ENCODE assay signal across 1 cellular context in the genomic region with DNA sequence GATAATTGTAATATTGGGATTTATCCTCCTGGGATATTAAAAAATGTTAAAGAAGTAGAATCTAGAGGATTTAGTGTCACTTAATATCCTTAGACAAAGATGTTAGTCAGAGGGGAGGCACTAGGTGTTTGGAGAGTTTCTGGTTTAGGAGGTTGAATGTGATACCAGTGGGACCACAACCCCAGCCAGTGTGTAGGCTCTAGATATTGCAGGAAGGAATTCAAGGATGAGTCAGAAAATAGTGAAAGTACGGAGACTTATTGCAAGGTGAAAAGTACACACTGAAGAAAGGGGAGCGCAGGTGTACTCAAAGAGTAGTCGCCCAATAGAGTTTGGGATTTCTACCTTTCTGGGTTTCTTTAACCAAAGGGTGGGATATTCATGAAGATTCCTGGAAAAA.
TF ChIP-seq lines count a peak whose summit lies in the region.

No MANE protein-coding gene starts in this region.

TF ChIP-seq in GM23338, 12 proteins besides CTCF, POLR2A, EP300 and RAD21 (continued from another document):
- TF ChIP-seq JUNB (IDR thresholded peaks at IDR 0.05; ENCODE audit: unreplicated experiment) (no peak), ZNF114 (CRISPR knock-in tag; IDR thresholded peaks at IDR 0.05) (no peak), EZH2 (IDR thresholded peaks at IDR 0.05; ENCODE audit: low read depth, unreplicated experiment) (no peak), POLR2AphosphoS5 (IDR thresholded peaks at IDR 0.05; ENCODE audit: low read depth) (no peak), NANOG (IDR thresholded peaks at IDR 0.05; ENCODE audit: borderline replicate concordance) (no peak), STAT1 (IDR thresholded peaks at IDR 0.05; ENCODE audit: unreplicated experiment) (no peak), EZH2phosphoT487 (IDR thresholded peaks at IDR 0.05; ENCODE audit: unreplicated experiment) (no peak)
- TF ChIP-seq, protein P1, sequence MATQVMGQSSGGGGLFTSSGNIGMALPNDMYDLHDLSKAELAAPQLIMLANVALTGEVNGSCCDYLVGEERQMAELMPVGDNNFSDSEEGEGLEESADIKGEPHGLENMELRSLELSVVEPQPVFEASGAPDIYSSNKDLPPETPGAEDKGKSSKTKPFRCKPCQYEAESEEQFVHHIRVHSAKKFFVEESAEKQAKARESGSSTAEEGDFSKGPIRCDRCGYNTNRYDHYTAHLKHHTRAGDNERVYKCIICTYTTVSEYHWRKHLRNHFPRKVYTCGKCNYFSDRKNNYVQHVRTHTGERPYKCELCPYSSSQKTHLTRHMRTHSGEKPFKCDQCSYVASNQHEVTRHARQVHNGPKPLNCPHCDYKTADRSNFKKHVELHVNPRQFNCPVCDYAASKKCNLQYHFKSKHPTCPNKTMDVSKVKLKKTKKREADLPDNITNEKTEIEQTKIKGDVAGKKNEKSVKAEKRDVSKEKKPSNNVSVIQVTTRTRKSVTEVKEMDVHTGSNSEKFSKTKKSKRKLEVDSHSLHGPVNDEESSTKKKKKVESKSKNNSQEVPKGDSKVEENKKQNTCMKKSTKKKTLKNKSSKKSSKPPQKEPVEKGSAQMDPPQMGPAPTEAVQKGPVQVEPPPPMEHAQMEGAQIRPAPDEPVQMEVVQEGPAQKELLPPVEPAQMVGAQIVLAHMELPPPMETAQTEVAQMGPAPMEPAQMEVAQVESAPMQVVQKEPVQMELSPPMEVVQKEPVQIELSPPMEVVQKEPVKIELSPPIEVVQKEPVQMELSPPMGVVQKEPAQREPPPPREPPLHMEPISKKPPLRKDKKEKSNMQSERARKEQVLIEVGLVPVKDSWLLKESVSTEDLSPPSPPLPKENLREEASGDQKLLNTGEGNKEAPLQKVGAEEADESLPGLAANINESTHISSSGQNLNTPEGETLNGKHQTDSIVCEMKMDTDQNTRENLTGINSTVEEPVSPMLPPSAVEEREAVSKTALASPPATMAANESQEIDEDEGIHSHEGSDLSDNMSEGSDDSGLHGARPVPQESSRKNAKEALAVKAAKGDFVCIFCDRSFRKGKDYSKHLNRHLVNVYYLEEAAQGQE (IDR thresholded peaks at IDR 0.05; ENCODE audit: unreplicated experiment) = no peak
